Comparison of ENCODE assay signal across 1 cellular context in the genomic region with DNA sequence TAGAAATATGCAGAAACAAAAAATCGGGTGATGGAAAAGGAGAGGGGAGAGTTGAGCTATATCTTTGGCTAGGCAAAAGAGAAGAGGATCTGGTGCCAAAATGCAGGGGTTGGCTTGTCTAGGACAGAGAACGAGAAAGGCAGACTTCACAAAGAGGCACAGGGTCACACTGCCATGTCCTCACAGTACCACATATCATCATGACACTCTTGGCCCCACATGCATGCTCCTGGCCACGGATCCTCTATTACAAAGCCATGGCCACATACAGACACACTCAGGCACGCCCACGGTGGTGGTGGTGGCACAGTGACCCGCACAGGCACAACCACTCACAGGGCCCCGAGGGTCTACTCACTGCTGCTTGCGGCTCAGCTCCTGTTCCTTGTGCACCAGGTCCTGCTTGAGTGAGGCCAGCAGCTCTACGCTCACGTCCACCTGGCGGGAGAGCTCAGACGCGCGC.
TF ChIP-seq lines count a peak whose summit lies in the region.

No MANE protein-coding gene starts in this region.

TF ChIP-seq in GM23338, 12 proteins besides CTCF, POLR2A, EP300 and RAD21 (continued from another document):
- TF ChIP-seq NANOG (IDR thresholded peaks at IDR 0.05; ENCODE audit: borderline replicate concordance) (no peak), CREB1 (CRISPR knock-in tag; IDR thresholded peaks at IDR 0.05; ENCODE audit: low read depth) (no peak), ZNF114 (CRISPR knock-in tag; IDR thresholded peaks at IDR 0.05) (no peak), POLR2AphosphoS5 (IDR thresholded peaks at IDR 0.05; ENCODE audit: low read depth) (no peak), EZH2phosphoT487 (IDR thresholded peaks at IDR 0.05; ENCODE audit: unreplicated experiment) (no peak), JUNB (IDR thresholded peaks at IDR 0.05; ENCODE audit: unreplicated experiment) (no peak)
- TF ChIP-seq, protein P1, sequence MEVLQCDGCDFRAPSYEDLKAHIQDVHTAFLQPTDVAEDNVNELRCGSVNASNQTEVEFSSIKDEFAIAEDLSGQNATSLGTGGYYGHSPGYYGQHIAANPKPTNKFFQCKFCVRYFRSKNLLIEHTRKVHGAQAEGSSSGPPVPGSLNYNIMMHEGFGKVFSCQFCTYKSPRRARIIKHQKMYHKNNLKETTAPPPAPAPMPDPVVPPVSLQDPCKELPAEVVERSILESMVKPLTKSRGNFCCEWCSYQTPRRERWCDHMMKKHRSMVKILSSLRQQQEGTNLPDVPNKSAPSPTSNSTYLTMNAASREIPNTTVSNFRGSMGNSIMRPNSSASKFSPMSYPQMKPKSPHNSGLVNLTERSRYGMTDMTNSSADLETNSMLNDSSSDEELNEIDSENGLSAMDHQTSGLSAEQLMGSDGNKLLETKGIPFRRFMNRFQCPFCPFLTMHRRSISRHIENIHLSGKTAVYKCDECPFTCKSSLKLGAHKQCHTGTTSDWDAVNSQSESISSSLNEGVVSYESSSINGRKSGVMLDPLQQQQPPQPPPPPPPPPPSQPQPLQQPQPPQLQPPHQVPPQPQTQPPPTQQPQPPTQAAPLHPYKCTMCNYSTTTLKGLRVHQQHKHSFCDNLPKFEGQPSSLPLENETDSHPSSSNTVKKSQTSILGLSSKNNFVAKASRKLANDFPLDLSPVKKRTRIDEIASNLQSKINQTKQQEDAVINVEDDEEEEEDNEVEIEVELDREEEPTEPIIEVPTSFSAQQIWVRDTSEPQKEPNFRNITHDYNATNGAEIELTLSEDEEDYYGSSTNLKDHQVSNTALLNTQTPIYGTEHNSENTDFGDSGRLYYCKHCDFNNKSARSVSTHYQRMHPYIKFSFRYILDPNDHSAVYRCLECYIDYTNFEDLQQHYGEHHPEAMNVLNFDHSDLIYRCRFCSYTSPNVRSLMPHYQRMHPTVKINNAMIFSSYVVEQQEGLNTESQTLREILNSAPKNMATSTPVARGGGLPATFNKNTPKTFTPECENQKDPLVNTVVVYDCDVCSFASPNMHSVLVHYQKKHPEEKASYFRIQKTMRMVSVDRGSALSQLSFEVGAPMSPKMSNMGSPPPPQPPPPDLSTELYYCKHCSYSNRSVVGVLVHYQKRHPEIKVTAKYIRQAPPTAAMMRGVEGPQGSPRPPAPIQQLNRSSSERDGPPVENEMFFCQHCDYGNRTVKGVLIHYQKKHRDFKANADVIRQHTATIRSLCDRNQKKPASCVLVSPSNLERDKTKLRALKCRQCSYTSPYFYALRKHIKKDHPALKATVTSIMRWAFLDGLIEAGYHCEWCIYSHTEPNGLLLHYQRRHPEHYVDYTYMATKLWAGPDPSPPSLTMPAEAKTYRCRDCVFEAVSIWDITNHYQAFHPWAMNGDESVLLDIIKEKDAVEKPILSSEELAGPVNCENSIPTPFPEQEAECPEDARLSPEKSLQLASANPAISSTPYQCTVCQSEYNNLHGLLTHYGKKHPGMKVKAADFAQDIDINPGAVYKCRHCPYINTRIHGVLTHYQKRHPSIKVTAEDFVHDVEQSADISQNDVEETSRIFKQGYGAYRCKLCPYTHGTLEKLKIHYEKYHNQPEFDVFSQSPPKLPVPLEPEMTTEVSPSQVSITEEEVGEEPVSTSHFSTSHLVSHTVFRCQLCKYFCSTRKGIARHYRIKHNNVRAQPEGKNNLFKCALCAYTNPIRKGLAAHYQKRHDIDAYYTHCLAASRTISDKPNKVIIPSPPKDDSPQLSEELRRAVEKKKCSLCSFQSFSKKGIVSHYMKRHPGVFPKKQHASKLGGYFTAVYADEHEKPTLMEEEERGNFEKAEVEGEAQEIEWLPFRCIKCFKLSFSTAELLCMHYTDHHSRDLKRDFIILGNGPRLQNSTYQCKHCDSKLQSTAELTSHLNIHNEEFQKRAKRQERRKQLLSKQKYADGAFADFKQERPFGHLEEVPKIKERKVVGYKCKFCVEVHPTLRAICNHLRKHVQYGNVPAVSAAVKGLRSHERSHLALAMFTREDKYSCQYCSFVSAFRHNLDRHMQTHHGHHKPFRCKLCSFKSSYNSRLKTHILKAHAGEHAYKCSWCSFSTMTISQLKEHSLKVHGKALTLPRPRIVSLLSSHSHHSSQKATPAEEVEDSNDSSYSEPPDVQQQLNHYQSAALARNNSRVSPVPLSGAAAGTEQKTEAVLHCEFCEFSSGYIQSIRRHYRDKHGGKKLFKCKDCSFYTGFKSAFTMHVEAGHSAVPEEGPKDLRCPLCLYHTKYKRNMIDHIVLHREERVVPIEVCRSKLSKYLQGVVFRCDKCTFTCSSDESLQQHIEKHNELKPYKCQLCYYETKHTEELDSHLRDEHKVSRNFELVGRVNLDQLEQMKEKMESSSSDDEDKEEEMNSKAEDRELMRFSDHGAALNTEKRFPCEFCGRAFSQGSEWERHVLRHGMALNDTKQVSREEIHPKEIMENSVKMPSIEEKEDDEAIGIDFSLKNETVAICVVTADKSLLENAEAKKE (CRISPR knock-in tag; IDR thresholded peaks at IDR 0.05), result no peak
TF ChIP-seq in GM23338: peak in this region for 0.
